ENCODE assay signal across 1 cellular context in genomic region chr6:68059894-68060293, GRCh38.
TF ChIP-seq lines count a peak whose summit lies in the region.

No MANE protein-coding gene starts in this region.

TF ChIP-seq in H1, 55 proteins besides CTCF, POLR2A, EP300 and RAD21 (continued from another document):
- TF ChIP-seq, protein P1, sequence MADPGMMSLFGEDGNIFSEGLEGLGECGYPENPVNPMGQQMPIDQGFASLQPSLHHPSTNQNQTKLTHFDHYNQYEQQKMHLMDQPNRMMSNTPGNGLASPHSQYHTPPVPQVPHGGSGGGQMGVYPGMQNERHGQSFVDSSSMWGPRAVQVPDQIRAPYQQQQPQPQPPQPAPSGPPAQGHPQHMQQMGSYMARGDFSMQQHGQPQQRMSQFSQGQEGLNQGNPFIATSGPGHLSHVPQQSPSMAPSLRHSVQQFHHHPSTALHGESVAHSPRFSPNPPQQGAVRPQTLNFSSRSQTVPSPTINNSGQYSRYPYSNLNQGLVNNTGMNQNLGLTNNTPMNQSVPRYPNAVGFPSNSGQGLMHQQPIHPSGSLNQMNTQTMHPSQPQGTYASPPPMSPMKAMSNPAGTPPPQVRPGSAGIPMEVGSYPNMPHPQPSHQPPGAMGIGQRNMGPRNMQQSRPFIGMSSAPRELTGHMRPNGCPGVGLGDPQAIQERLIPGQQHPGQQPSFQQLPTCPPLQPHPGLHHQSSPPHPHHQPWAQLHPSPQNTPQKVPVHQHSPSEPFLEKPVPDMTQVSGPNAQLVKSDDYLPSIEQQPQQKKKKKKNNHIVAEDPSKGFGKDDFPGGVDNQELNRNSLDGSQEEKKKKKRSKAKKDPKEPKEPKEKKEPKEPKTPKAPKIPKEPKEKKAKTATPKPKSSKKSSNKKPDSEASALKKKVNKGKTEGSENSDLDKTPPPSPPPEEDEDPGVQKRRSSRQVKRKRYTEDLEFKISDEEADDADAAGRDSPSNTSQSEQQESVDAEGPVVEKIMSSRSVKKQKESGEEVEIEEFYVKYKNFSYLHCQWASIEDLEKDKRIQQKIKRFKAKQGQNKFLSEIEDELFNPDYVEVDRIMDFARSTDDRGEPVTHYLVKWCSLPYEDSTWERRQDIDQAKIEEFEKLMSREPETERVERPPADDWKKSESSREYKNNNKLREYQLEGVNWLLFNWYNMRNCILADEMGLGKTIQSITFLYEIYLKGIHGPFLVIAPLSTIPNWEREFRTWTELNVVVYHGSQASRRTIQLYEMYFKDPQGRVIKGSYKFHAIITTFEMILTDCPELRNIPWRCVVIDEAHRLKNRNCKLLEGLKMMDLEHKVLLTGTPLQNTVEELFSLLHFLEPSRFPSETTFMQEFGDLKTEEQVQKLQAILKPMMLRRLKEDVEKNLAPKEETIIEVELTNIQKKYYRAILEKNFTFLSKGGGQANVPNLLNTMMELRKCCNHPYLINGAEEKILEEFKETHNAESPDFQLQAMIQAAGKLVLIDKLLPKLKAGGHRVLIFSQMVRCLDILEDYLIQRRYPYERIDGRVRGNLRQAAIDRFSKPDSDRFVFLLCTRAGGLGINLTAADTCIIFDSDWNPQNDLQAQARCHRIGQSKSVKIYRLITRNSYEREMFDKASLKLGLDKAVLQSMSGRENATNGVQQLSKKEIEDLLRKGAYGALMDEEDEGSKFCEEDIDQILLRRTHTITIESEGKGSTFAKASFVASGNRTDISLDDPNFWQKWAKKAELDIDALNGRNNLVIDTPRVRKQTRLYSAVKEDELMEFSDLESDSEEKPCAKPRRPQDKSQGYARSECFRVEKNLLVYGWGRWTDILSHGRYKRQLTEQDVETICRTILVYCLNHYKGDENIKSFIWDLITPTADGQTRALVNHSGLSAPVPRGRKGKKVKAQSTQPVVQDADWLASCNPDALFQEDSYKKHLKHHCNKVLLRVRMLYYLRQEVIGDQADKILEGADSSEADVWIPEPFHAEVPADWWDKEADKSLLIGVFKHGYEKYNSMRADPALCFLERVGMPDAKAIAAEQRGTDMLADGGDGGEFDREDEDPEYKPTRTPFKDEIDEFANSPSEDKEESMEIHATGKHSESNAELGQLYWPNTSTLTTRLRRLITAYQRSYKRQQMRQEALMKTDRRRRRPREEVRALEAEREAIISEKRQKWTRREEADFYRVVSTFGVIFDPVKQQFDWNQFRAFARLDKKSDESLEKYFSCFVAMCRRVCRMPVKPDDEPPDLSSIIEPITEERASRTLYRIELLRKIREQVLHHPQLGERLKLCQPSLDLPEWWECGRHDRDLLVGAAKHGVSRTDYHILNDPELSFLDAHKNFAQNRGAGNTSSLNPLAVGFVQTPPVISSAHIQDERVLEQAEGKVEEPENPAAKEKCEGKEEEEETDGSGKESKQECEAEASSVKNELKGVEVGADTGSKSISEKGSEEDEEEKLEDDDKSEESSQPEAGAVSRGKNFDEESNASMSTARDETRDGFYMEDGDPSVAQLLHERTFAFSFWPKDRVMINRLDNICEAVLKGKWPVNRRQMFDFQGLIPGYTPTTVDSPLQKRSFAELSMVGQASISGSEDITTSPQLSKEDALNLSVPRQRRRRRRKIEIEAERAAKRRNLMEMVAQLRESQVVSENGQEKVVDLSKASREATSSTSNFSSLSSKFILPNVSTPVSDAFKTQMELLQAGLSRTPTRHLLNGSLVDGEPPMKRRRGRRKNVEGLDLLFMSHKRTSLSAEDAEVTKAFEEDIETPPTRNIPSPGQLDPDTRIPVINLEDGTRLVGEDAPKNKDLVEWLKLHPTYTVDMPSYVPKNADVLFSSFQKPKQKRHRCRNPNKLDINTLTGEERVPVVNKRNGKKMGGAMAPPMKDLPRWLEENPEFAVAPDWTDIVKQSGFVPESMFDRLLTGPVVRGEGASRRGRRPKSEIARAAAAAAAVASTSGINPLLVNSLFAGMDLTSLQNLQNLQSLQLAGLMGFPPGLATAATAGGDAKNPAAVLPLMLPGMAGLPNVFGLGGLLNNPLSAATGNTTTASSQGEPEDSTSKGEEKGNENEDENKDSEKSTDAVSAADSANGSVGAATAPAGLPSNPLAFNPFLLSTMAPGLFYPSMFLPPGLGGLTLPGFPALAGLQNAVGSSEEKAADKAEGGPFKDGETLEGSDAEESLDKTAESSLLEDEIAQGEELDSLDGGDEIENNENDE (IDR thresholded peaks at IDR 0.05; ENCODE audit: insufficient replicate concordance, low read length): no peak
- TF ChIP-seq GTF2F1 (IDR thresholded peaks at IDR 0.05; ENCODE audit: borderline replicate concordance, low read depth, low read length) (no peak), BCL11A (IDR thresholded peaks at IDR 0.05; ENCODE audit: low read depth in 2 of 2, low read length in 2 of 2) (no peak), SP4 (IDR thresholded peaks at IDR 0.05; ENCODE audit: low read length) (no peak), SUZ12 (IDR thresholded peaks at IDR 0.05; ENCODE audit: low read length) (no peak), NANOG (IDR thresholded peaks at IDR 0.05; ENCODE audit: insufficient read depth, low read depth, low read length, poor library complexity, severe bottlenecking) (no peak), SIN3A (conservative IDR thresholded peaks at IDR 0.05 in 1 of 2, IDR thresholded peaks at IDR 0.05 in 1 of 2; ENCODE audit: low read depth in 1 of 2, low read length in 2 of 2) (no peak), CEBPB (IDR thresholded peaks at IDR 0.05; ENCODE audit: low read depth, low read length) (no peak), KDM4A (IDR thresholded peaks at IDR 0.05; ENCODE audit: low read depth, low read length, severe bottlenecking) (no peak), SIRT6 (IDR thresholded peaks at IDR 0.05; ENCODE audit: low read length) (no peak), NRF1 (IDR thresholded peaks at IDR 0.05; ENCODE audit: low read depth, low read length) (no peak)
- TF ChIP-seq, protein P2, sequence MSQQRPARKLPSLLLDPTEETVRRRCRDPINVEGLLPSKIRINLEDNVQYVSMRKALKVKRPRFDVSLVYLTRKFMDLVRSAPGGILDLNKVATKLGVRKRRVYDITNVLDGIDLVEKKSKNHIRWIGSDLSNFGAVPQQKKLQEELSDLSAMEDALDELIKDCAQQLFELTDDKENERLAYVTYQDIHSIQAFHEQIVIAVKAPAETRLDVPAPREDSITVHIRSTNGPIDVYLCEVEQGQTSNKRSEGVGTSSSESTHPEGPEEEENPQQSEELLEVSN (IDR thresholded peaks at IDR 0.05): no peak
TF ChIP-seq in H1: peak in this region for 0.
